ENCODE assay signal across 10 cellular contexts in the genomic region with DNA sequence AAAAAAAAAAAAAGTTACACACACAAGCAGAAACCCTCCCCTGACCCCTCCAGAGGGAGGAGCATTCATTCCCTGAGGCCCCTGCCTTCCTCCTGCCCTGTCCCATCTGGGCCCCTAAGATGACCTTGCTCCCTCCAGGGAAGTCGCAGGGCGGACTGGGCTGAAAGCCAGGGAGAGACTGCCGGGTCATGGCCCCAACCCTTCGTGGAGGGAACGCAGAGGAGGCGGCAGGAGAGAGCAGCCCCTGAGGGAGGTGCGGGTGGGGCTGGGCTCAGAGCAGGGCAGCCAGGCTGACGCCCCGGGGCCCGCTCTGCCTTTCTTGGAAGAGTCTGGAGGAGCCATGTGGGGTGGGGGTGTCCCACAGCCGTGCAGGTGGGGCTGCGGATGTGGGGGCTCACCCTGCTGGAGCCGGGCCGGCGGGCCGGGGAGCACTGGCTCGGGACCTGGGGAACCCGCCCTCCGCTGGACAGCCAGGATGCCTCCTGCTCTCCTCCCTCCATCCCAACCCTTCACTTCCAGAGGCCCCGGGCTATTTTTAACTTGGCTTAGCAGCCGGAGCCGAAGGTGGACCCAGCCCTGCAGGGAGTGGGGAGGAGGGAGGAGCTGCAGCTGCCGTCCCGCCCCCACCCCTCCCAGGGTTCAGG. TPM values are rescaled to one million over a fixed set of nuclear protein-coding genes. Genes with fewer than 3 reads are reported as not detected.
DNase-seq lines count a peak whose midpoint lies in the region; ATAC-seq and TF ChIP-seq lines count a peak whose summit lies in the region.
"Had no signal": no experiment of that assay in that cellular context is flagged by ENCODE, and none has a peak within 500 bp of the region (broad histone marks: within the 10 kb centered on the region; RNA-seq: fewer than 3 reads in every experiment).

No MANE protein-coding gene starts in this region.

- peak; percentile 22 for ATAC-seq in activated naive CD8-positive, alpha-beta T cell treated with anti-CD3 and anti-CD28 coated beads, Interleukin-2, amount 10 ng/mL, durations not matched to agents 7 days and 5 days (ENCODE audit: low read depth)
- no peak for ATAC-seq in activated naive CD8-positive, alpha-beta T cell treated with anti-CD3 and anti-CD28 coated beads, Interleukin-2, amount 50 U/mL, for 24 hours
- ATAC-seq in right lobe of liver (peak; percentile 64 to 76 (median 72)), GM19035 (IDR thresholded peaks at IDR 0.05; ENCODE audit: unreplicated experiment) (no peak)

- 2% methylated on average over 6 of the region's 24 CpGs for WGBS in right lobe of liver (ENCODE audit: insufficient coverage, low coverage, low lambda C conversion rate, missing lambda C conversion rate)

- H3K9me3 Mint-ChIP-seq in activated naive CD8-positive, alpha-beta T cell treated with anti-CD3 and anti-CD28 coated beads, Interleukin-2, amount 10 ng/mL, durations not matched to agents 7 days and 5 days, result no peaks in the 10 kb centered on the region
- no peaks in the 10 kb centered on the region for H3K9me3 Mint-ChIP-seq in activated naive CD8-positive, alpha-beta T cell treated with anti-CD3 and anti-CD28 coated beads, Interleukin-2, amount 50 U/mL, for 24 hours
- H3K9me3 Mint-ChIP-seq: CD4-positive, alpha-beta memory T cell had no signal

- no peak for TF ChIP-seq CTCF in breast epithelium (IDR thresholded peaks at IDR 0.05)
- TF ChIP-seq CTCF in right lobe of liver (IDR thresholded peaks at IDR 0.05), result no peak

- H3K27me3 Mint-ChIP-seq in activated naive CD8-positive, alpha-beta T cell treated with anti-CD3 and anti-CD28 coated beads, Interleukin-2, amount 10 ng/mL, durations not matched to agents 7 days and 5 days, result peaks cover 39% of the 10 kb centered on the region
- peaks cover 54% of the 10 kb centered on the region for H3K27me3 Mint-ChIP-seq in activated naive CD8-positive, alpha-beta T cell treated with anti-CD3 and anti-CD28 coated beads, Interleukin-2, amount 50 U/mL, for 24 hours

- H3K9me3 ChIP-seq in breast epithelium (no peaks in the 10 kb centered on the region), right lobe of liver (no peaks in the 10 kb centered on the region)

- intact Hi-C loops in breast epithelium (cut with DNase I; ENCODE audit: low total_unique reads), result no loop called here
- intact Hi-C loops in right lobe of liver (cut with DNase I), result no loop called here

- H3K27ac ChIP-seq in breast epithelium (peak overlapping the region in 1 of 2 donors; percentile 88), right lobe of liver (peak overlapping the region in 1 of 3 donors; percentile 25)

- TF ChIP-seq POLR2A in breast epithelium (IDR thresholded peaks at IDR 0.05), result no peak
- no peak for TF ChIP-seq POLR2A in right lobe of liver (IDR thresholded peaks at IDR 0.05)

- peak overlapping the region in 2 of 3 donors; percentile 15 to 61 for H3K4me3 ChIP-seq in breast epithelium
- H3K4me3 ChIP-seq in right lobe of liver, result no peak overlapping the region

- H3K4me1 Mint-ChIP-seq in activated naive CD8-positive, alpha-beta T cell treated with anti-CD3 and anti-CD28 coated beads, Interleukin-2, amount 10 ng/mL, durations not matched to agents 7 days and 5 days, result peaks cover 17% of the 10 kb centered on the region
- H3K4me1 Mint-ChIP-seq in activated naive CD8-positive, alpha-beta T cell treated with anti-CD3 and anti-CD28 coated beads, Interleukin-2, amount 50 U/mL, for 24 hours, result peaks cover 17% of the 10 kb centered on the region

- POLR2A ChIA-PET in activated naive CD8-positive, alpha-beta T cell treated with anti-CD3 and anti-CD28 coated beads, Interleukin-2, amount 10 ng/mL, durations not matched to agents 7 days and 5 days (lab: Charles Lee), result no interaction called here

- no peaks in the 10 kb centered on the region for H3K36me3 ChIP-seq in breast epithelium
- H3K36me3 ChIP-seq in right lobe of liver, result no peaks in the 10 kb centered on the region

- peak; percentile 43 for DNase-seq in activated naive CD8-positive, alpha-beta T cell treated with anti-CD3 and anti-CD28 coated beads, Interleukin-2, amount 10 ng/mL, durations not matched to agents 7 days and 5 days
- no peak for DNase-seq in activated naive CD8-positive, alpha-beta T cell treated with anti-CD3 and anti-CD28 coated beads, Interleukin-2, amount 50 U/mL, for 24 hours
- DNase-seq in breast epithelium (ENCODE audit: low spot score in 2 of 2), result no peak
- peak; percentile 64 to 78 (median 73) for DNase-seq in right lobe of liver
- no peak for DNase-seq in NOMO-1 treated with dmso at 0.1 percent for 144 hours (lab: John Stamatoyannopoulos, UW; ENCODE audit: unreplicated experiment)
- no peak for DNase-seq in DMS79 treated with DMSO at 0.1 percent for 48 hours (lab: John Stamatoyannopoulos, UW)
- DNase-seq in Ammon's horn (ENCODE audit: low spot score), result no peak
- DNase-seq: CD4-positive, alpha-beta memory T cell had no signal

- no peak overlapping the region for H3K4me3 Mint-ChIP-seq in activated naive CD8-positive, alpha-beta T cell treated with anti-CD3 and anti-CD28 coated beads, Interleukin-2, amount 10 ng/mL, durations not matched to agents 7 days and 5 days
- no peak overlapping the region for H3K4me3 Mint-ChIP-seq in activated naive CD8-positive, alpha-beta T cell treated with anti-CD3 and anti-CD28 coated beads, Interleukin-2, amount 50 U/mL, for 24 hours

- no peak overlapping the region for H3K27ac Mint-ChIP-seq in activated naive CD8-positive, alpha-beta T cell treated with anti-CD3 and anti-CD28 coated beads, Interleukin-2, amount 10 ng/mL, durations not matched to agents 7 days and 5 days
- H3K27ac Mint-ChIP-seq in activated naive CD8-positive, alpha-beta T cell treated with anti-CD3 and anti-CD28 coated beads, Interleukin-2, amount 50 U/mL, for 24 hours, result no peak overlapping the region

- no peaks in the 10 kb centered on the region for H3K36me3 Mint-ChIP-seq in activated naive CD8-positive, alpha-beta T cell treated with anti-CD3 and anti-CD28 coated beads, Interleukin-2, amount 10 ng/mL, durations not matched to agents 7 days and 5 days
- no peaks in the 10 kb centered on the region for H3K36me3 Mint-ChIP-seq in activated naive CD8-positive, alpha-beta T cell treated with anti-CD3 and anti-CD28 coated beads, Interleukin-2, amount 50 U/mL, for 24 hours (ENCODE audit: low read depth)
- H3K36me3 Mint-ChIP-seq: CD4-positive, alpha-beta memory T cell had no signal

- H3K27me3 ChIP-seq in breast epithelium (no peaks in the 10 kb centered on the region), right lobe of liver (no peaks in the 10 kb centered on the region)

- H3K4me1 ChIP-seq in breast epithelium (peaks cover 0 to 3% of the 10 kb centered on the region in 2 donors), right lobe of liver (peaks cover 0 to 5% (median 0%) of the 10 kb centered on the region in 4 donors)

RNA-seq across cellular contexts. Expression of a gene that starts 15.0 kb away (rescaled TPM):
- total RNA-seq in activated naive CD8-positive, alpha-beta T cell treated with anti-CD3 and anti-CD28 coated beads, Interleukin-2, amount 10 ng/mL, durations not matched to agents 7 days and 5 days, result not detected
- total RNA-seq in breast epithelium, result not detected
- total RNA-seq in right lobe of liver, result not detected
- total RNA-seq: CD4-positive, alpha-beta memory T cell; dermis microvascular lymphatic vessel endothelial cell had no signal

RNA-seq across cellular contexts. Expression of a gene that starts 15.2 kb away (rescaled TPM):
- total RNA-seq in activated naive CD8-positive, alpha-beta T cell treated with anti-CD3 and anti-CD28 coated beads, Interleukin-2, amount 10 ng/mL, durations not matched to agents 7 days and 5 days, result under 1 TPM; 0.11 to 0.25 TPM
- total RNA-seq in breast epithelium (10 to 100 TPM in 2 of 3 donors, 1 to 10 TPM in 1; 8.2 to 18.7 (median 10.7) TPM), right lobe of liver (1 to 10 TPM; 1.2 to 4.2 (median 2.4) TPM)

RNA-seq across cellular contexts. Expression of a gene that starts 18.8 kb away (rescaled TPM):
- 10 to 100 TPM; 37.9 to 39.5 TPM for total RNA-seq in activated naive CD8-positive, alpha-beta T cell treated with anti-CD3 and anti-CD28 coated beads, Interleukin-2, amount 10 ng/mL, durations not matched to agents 7 days and 5 days
- total RNA-seq in breast epithelium (100 to 1,000 TPM in 1 of 3 donors, 10 to 100 TPM in 2; 75.1 to 146 (median 84.2) TPM), right lobe of liver (10 to 100 TPM; 20.1 to 46.8 (median 30.5) TPM)

RNA-seq across cellular contexts. Expression of a gene that starts 48.7 kb away (rescaled TPM):
- total RNA-seq in activated naive CD8-positive, alpha-beta T cell treated with anti-CD3 and anti-CD28 coated beads, Interleukin-2, amount 10 ng/mL, durations not matched to agents 7 days and 5 days, result 10 to 100 TPM; 48.3 to 49.2 TPM
- total RNA-seq in breast epithelium, result 10 to 100 TPM; 31.1 to 37.9 (median 37.0) TPM
- 10 to 100 TPM; 10.7 to 26.0 (median 15.1) TPM for total RNA-seq in right lobe of liver

Comparison
In these comparisons a context has a peak if more than half of its experiments do, and no peak if none do; other contexts are left out.
1. ATAC-seq: peak in activated naive CD8-positive, alpha-beta T cell treated with anti-CD3 and anti-CD28 coated beads, Interleukin-2, amount 10 ng/mL, durations not matched to agents 7 days and 5 days (single experiment) and right lobe of liver (4 of 4); none in activated naive CD8-positive, alpha-beta T cell treated with anti-CD3 and anti-CD28 coated beads, Interleukin-2, amount 50 U/mL, for 24 hours (single experiment) and GM19035 (single experiment).
2. DNase-seq: peak in activated naive CD8-positive, alpha-beta T cell treated with anti-CD3 and anti-CD28 coated beads, Interleukin-2, amount 10 ng/mL, durations not matched to agents 7 days and 5 days (single experiment) and right lobe of liver (3 of 3); none in activated naive CD8-positive, alpha-beta T cell treated with anti-CD3 and anti-CD28 coated beads, Interleukin-2, amount 50 U/mL, for 24 hours (single experiment), breast epithelium (0 of 2), NOMO-1 treated with dmso at 0.1 percent for 144 hours (single experiment), DMS79 treated with DMSO at 0.1 percent for 48 hours (single experiment) and Ammon's horn (single experiment).
3. H3K4me3 ChIP-seq: peak in breast epithelium (2 of 3); none in right lobe of liver (0 of 3).